26 cellular contexts compared by ENCODE assay signal in the genomic region with DNA sequence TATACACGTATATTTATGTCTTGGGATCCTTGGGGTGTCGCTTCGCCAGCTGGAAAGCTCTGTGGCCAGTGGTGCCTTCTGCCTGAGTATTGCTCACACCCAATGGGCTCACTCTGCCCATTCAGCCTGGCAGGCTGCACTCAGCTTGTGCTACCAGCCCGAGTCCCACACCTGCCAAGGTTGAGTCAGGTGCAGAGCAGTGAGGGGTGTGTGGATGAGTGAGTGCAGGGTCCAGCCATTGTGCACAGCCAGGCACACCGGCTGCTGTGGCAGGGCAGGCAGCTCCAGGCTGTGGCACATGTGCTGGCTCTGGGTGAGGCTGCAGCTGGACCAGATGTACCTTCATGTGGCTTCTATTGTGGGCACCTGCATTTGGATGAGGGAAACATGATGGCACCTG.
"Had no signal": no experiment of that assay in that cellular context is flagged by ENCODE, and none has a peak within 500 bp of the region (broad histone marks: within the 10 kb centered on the region; RNA-seq: fewer than 3 reads in every experiment).

No MANE protein-coding gene starts in this region.

- H3K27me3 ChIP-seq: heart right ventricle, hepatocyte, left lung, neural progenitor cell, neutrophil, right atrium auricular region, right lobe of liver, tibial nerve, vagina had no signal

- H3K4me3 Mint-ChIP-seq: memory B cell; natural killer cell; nephron progenitor cell; neural progenitor cell; stimulated activated naive CD8-positive, alpha-beta T cell treated with anti-CD3 and anti-CD28 coated beads, Interleukin-15, amount 100 ng/mL, for 72 hours; type B pancreatic cell had no signal

- FAIRE-seq: keratinocyte had no signal

- ATAC-seq: heart right ventricle; left colon; left lung; natural killer cell; right lobe of liver; stimulated activated naive CD8-positive, alpha-beta T cell treated with anti-CD3 and anti-CD28 coated beads, Interleukin-15, amount 100 ng/mL, for 72 hours had no signal

- H3K27ac Mint-ChIP-seq: memory B cell; natural killer cell; nephron progenitor cell; neural progenitor cell; progenitor cell of endocrine pancreas; stimulated activated naive CD8-positive, alpha-beta T cell treated with anti-CD3 and anti-CD28 coated beads, Interleukin-15, amount 100 ng/mL, for 72 hours; type B pancreatic cell had no signal

- H3K4me1 Mint-ChIP-seq: memory B cell; natural killer cell; nephron progenitor cell; neural progenitor cell; stimulated activated naive CD8-positive, alpha-beta T cell treated with anti-CD3 and anti-CD28 coated beads, Interleukin-15, amount 100 ng/mL, for 72 hours had no signal

- H3K9ac ChIP-seq: neural progenitor cell, parathyroid adenoma had no signal

- H2AFZ ChIP-seq: hepatocyte, neural progenitor cell, parathyroid adenoma had no signal

- DNase-seq: heart right ventricle; left colon; left lung; natural killer cell; nephron progenitor cell; occipital lobe; right lobe of liver; stimulated activated CD4-positive, alpha-beta T cell treated with anti-CD3 and anti-CD28 coated beads, Interleukin-12 subunit alpha, Interleukin-12 subunit beta, amount 100 ng/mL, for 4 hours; stimulated activated CD4-positive, alpha-beta T cell treated with anti-CD3 and anti-CD28 coated beads, Interleukin-15, amount 100 ng/mL, for 24 hours; stimulated activated CD4-positive, alpha-beta T cell treated with anti-CD3 and anti-CD28 coated beads, Interleukin-2, amount 100 ng/mL, for 24 hours; stimulated activated CD4-positive, alpha-beta T cell treated with anti-CD3 and anti-CD28 coated beads, Interleukin-4, amount 100 ng/mL, for 1 hour; stimulated activated naive CD4-positive, alpha-beta T cell treated with Interleukin-2 at 50 U/mL for 16 hours; stimulated activated naive CD8-positive, alpha-beta T cell treated with anti-CD3 and anti-CD28 coated beads, Interleukin-15, amount 100 ng/mL, for 72 hours; substantia nigra had no signal

- H3K4me1 ChIP-seq: heart right ventricle, left lung, neural progenitor cell, parathyroid adenoma, right atrium auricular region, right lobe of liver, tibial nerve, vagina had no signal

- H3K4me2 ChIP-seq: hepatocyte, neural progenitor cell, smooth muscle cell had no signal

- H3K27ac ChIP-seq: heart right ventricle, hepatocyte, left lung, neural progenitor cell, neutrophil, parathyroid adenoma, right atrium auricular region, right lobe of liver, tibial nerve, vagina had no signal

- H3K27me3 Mint-ChIP-seq: memory B cell; progenitor cell of endocrine pancreas; stimulated activated naive CD8-positive, alpha-beta T cell treated with anti-CD3 and anti-CD28 coated beads, Interleukin-15, amount 100 ng/mL, for 72 hours; type B pancreatic cell had no signal

- H3K36me3 ChIP-seq: heart right ventricle, left lung, neural progenitor cell, neutrophil, right atrium auricular region, right lobe of liver, tibial nerve, vagina had no signal

- H3K9me3 ChIP-seq: neutrophil, right atrium auricular region, right lobe of liver, vagina had no signal

- H3K9me3 Mint-ChIP-seq: nephron progenitor cell, neural progenitor cell, type B pancreatic cell had no signal

- H3K36me3 Mint-ChIP-seq: memory B cell, natural killer cell, neural progenitor cell, type B pancreatic cell had no signal

- H3K79me2 ChIP-seq: hepatocyte, parathyroid adenoma had no signal

- H3K4me3 ChIP-seq: heart right ventricle, hepatocyte, left lung, neural progenitor cell, right atrium auricular region, right lobe of liver, smooth muscle cell, tibial nerve, vagina had no signal
